8 cellular contexts compared by ENCODE assay signal in the genomic region with DNA sequence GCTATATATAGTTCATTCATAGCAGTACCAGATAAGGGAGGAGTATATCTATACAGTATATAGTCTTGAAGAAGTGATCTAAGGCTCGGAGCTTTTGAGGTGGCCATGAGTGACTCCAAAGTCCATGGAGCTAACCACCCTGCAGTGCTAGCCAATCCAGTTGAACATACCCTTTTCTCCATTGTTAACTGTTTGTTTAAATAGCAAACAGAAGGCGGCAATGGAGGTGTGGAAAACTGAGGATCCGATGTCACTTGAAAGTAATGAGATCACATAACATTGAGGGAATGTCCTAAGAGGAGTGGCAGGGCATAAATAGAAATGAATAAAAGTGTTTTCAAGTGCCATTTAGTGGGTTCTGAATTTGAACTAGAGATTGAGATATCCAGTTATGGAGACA. TPM values are rescaled to one million over a fixed set of nuclear protein-coding genes. Genes with fewer than 3 reads are reported as not detected.
DNase-seq lines count a peak whose midpoint lies in the region; ATAC-seq and TF ChIP-seq lines count a peak whose summit lies in the region.

No MANE protein-coding gene starts in this region.

- H3K36me3 Mint-ChIP-seq in naive B cell = peaks cover 0 to 18% of the 10 kb centered on the region in 2 donors

- peak overlapping the region in 7 of 8 donors; percentile 7 to 95 (median 71) for H3K4me3 Mint-ChIP-seq in naive B cell

- no peak for TF ChIP-seq CTCF in GM12864 (IDR thresholded peaks at IDR 0.05; ENCODE audit: low read depth, low read length, missing control alignments)

- H3K4me3 ChIP-seq in GM12864 (ENCODE audit: low read depth, low read length) = peak overlapping the region; percentile 72

- peaks cover 0 to 2% (median 0%) of the 10 kb centered on the region in 7 donors for H3K9me3 Mint-ChIP-seq in naive B cell

- ATAC-seq in naive B cell (ENCODE audit: low read depth in 2 of 2) (no peak), GM21528 (IDR thresholded peaks at IDR 0.05; ENCODE audit: low FRiP score, unreplicated experiment) (no peak), GM19455 (IDR thresholded peaks at IDR 0.05; ENCODE audit: unreplicated experiment) (no peak)

- no peak for DNase-seq in GM12864 (ENCODE audit: low read depth)
- DNase-seq in NCI-H187 (lab: John Stamatoyannopoulos, UW) = peak; percentile 56 to 72
- DNase-seq in T47D (ENCODE audit: low read depth in 1 of 2, low spot score in 1 of 2) = peak; percentile 45 to 85
- no peak for DNase-seq in naive B cell
- no peak for DNase-seq in activated CD8-positive, alpha-beta memory T cell treated with anti-CD3 and anti-CD28 coated beads for 24 hours
- DNase-seq in caudate nucleus (lab: John Stamatoyannopoulos, UW) = no peak

- no peak overlapping the region for H3K27ac ChIP-seq in caudate nucleus (ENCODE audit: low read depth, low read length)

- peak overlapping the region in 3 of 6 donors; percentile 64 to 76 (median 65) for H3K27ac Mint-ChIP-seq in naive B cell

- in situ Hi-C loops in T47D (cut with HindIII; ENCODE audit: low pct_unique_long_range_greater_than_20kb, low sequenced_read_pairs) = no loop called here

- H3K4me1 Mint-ChIP-seq in naive B cell = peaks cover 27 to 49% (median 31%) of the 10 kb centered on the region in 3 donors

- H3K27me3 Mint-ChIP-seq in naive B cell = no peaks in the 10 kb centered on the region

RNA-seq across cellular contexts. Expression of a gene that starts 12.4 kb away (rescaled TPM):
- polyA plus RNA-seq in naive B cell (ENCODE audit: low read depth in 6 of 6) = 1 to 10 TPM; 5.2 to 7.2 (median 6.4) TPM

RNA-seq across cellular contexts. Expression of a gene that starts 54.6 kb away (rescaled TPM):
- polyA plus RNA-seq in naive B cell (ENCODE audit: low read depth in 6 of 6) = 100 to 1,000 TPM; 109 to 152 (median 125) TPM

Comparison
In these comparisons a context has a peak if more than half of its experiments do, and no peak if none do; other contexts are left out.
1. DNase-seq: peak in NCI-H187 (2 of 2) and T47D (2 of 2); none in GM12864 (single experiment), naive B cell (single experiment), activated CD8-positive, alpha-beta memory T cell treated with anti-CD3 and anti-CD28 coated beads for 24 hours (single experiment) and caudate nucleus (0 of 61).